In the genomic region with DNA sequence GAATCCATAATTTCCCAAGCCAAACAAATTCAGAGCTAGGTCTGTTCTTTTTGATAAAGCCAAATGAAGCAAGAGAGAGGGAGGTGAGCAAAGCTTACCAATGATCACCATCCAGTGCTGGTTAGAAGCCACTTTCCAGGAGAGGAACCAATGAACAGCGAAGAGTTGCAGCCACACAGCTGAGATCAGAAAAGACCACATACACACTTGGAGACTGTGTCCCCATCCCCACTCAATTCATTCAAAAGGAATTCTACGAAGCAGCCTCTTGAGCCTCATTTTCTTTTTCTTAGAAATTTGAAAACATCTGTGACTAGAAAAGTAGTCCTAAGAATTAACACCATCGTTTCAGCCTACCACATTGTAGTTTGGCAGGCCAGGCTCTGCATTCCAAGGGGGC, we compare ENCODE assay signal across 1 cellular context.
TF ChIP-seq lines count a peak whose summit lies in the region.

No MANE protein-coding gene starts in this region.

TF ChIP-seq in HepG2, 621 proteins besides CTCF, POLR2A, EP300 and RAD21:
- TF ChIP-seq, protein P1, sequence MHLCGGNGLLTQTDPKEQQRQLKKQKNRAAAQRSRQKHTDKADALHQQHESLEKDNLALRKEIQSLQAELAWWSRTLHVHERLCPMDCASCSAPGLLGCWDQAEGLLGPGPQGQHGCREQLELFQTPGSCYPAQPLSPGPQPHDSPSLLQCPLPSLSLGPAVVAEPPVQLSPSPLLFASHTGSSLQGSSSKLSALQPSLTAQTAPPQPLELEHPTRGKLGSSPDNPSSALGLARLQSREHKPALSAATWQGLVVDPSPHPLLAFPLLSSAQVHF (CRISPR knock-in tag; IDR thresholded peaks at IDR 0.05): no peak
- TF ChIP-seq POLR2G (IDR thresholded peaks at IDR 0.05; ENCODE audit: low read depth, low read length): peak; percentile 54
